8 cellular contexts compared by ENCODE assay signal in genomic region chr11:88421530-88421929, GRCh38.
DNase-seq lines count a peak whose midpoint lies in the region; ATAC-seq, FAIRE-seq and TF ChIP-seq lines count a peak whose summit lies in the region.

No MANE protein-coding gene starts in this region.

- no peak overlapping the region for H3K27ac Mint-ChIP-seq in glutamatergic neuron (ENCODE audit: unreplicated experiment)

- intact Hi-C loops in PC-3 (cut with micrococcal nuclease) = no loop called here

- no peak overlapping the region for H3K4ac ChIP-seq in H1 (replicated peaks; ENCODE audit: insufficient read length, low read depth, low read length)

- no peaks in the 10 kb centered on the region for H4K20me1 ChIP-seq in PC-3 (ENCODE audit: low read length)
- peaks cover 0 to 1% of the 10 kb centered on the region in 2 experiments for H4K20me1 ChIP-seq in H1 (replicated peaks in 1 of 2; ENCODE audit: control insufficient read depth in 1 of 2, insufficient read depth in 2 of 2, low read length in 2 of 2)

- H3K9me2 ChIP-seq in PC-3 (replicated peaks; ENCODE audit: low read length) = no peaks in the 10 kb centered on the region

- no peak overlapping the region; the same call in 1 of the 2 replicates for H3K18ac ChIP-seq in H1 (ENCODE audit: extremely low read depth, low read length)

- no peak overlapping the region for H2BK5ac ChIP-seq in H1 (ENCODE audit: low read depth, low read length)

- H3K27ac ChIP-seq in PC-3 (ENCODE audit: low read length) = peak overlapping the region; percentile 73
- H3K27ac ChIP-seq in H1 (ENCODE audit: low read depth, low read length) = no peak overlapping the region

- H3K27me3 Mint-ChIP-seq in glutamatergic neuron (ENCODE audit: unreplicated experiment) = no peaks in the 10 kb centered on the region

- H2AFZ ChIP-seq in PC-3 (ENCODE audit: low read length) (no peak overlapping the region), H1 (ENCODE audit: low read length) (no peak overlapping the region)

- H3K14ac ChIP-seq in H1 (ENCODE audit: insufficient read length) = no peak overlapping the region

- no peak overlapping the region for H2BK15ac ChIP-seq in H1 (ENCODE audit: low read length)

- TF ChIP-seq RAD21 in H1 (IDR thresholded peaks at IDR 0.05 in 1 of 2, conservative IDR thresholded peaks at IDR 0.05 in 1 of 2; ENCODE audit: low read depth in 2 of 2, low read length in 2 of 2) = no peak

- TF ChIP-seq EP300 in H1 (IDR thresholded peaks at IDR 0.05; ENCODE audit: borderline replicate concordance in 1 of 2, low read depth in 2 of 2, low read length in 2 of 2) = no peak

- TF ChIP-seq POLR2A in H1 (IDR thresholded peaks at IDR 0.05; ENCODE audit: control extremely low read depth in 1 of 2, low read depth in 2 of 2, low read length in 2 of 2) = no peak

- peaks cover 49% of the 10 kb centered on the region for H3K4me1 ChIP-seq in PC-3 (ENCODE audit: insufficient read depth, low read length)
- peaks cover 0 to 7% (median 1%) of the 10 kb centered on the region in 4 experiments; a peak in 3 of 7 replicates for H3K4me1 ChIP-seq in H1 (replicated peaks in 1 of 4; ENCODE audit: control insufficient read depth in 3 of 4, insufficient read depth in 4 of 4, low read length in 3 of 4)

- peaks cover 1% of the 10 kb centered on the region for H3K4me1 Mint-ChIP-seq in glutamatergic neuron (ENCODE audit: low read depth, unreplicated experiment)

- no peak overlapping the region for H3K23ac ChIP-seq in H1 (ENCODE audit: insufficient read length)

- no peak overlapping the region for H4K5ac ChIP-seq in H1 (ENCODE audit: insufficient read length, low read depth, low read length)

- no peaks in the 10 kb centered on the region; the same call in 1 of the 2 replicates for H3K23me2 ChIP-seq in H1 (ENCODE audit: low read depth, low read length)

- H3K4me3 ChIP-seq in PC-3 (ENCODE audit: low read length) (no peak overlapping the region), H1 (ENCODE audit: extremely low read depth in 1 of 4, insufficient read depth in 2 of 4, low read depth in 3 of 4, low read length in 4 of 4) (no peak overlapping the region), skeletal muscle cell (ENCODE audit: low read depth, low read length) (no peak overlapping the region)

- peak; percentile 84 for ATAC-seq in GM18858 (IDR thresholded peaks at IDR 0.05; ENCODE audit: unreplicated experiment)
- ATAC-seq in HG02588 (IDR thresholded peaks at IDR 0.05; ENCODE audit: unreplicated experiment) = peak; percentile 89
- peak; percentile 33; the same call in 1 of the 2 replicates for ATAC-seq in PC-3

- H4K8ac ChIP-seq in H1 (ENCODE audit: extremely low read depth, insufficient read depth, low read length) = no peak overlapping the region

- no peaks in the 10 kb centered on the region; the same call in 1 of the 2 replicates for H3K79me1 ChIP-seq in H1 (ENCODE audit: low read depth, low read length)

- no peaks in the 10 kb centered on the region for H3K27me3 ChIP-seq in PC-3 (ENCODE audit: low read length)
- H3K27me3 ChIP-seq in H1 (replicated peaks in 1 of 4; ENCODE audit: control insufficient read depth in 3 of 4, extremely low read depth in 1 of 4, insufficient read depth in 3 of 4, low read length in 3 of 4) = no peaks in the 10 kb centered on the region

- WGBS in H1 (ENCODE audit: extremely low coverage in 1 of 2, insufficient coverage in 1 of 2, insufficient read length in 1 of 2, insufficient replicate concordance in 2 of 2, low coverage in 1 of 2, low lambda C conversion rate in 2 of 2, missing lambda C conversion rate in 1 of 2), 2 experiments = 37% methylated on average over 1 of the region's 1 CpG; no CpG with 5 or more reads in 1 of the 2 experiments

- POLR2A ChIA-PET in PC-3 (lab: Charles Lee; ENCODE audit: unreplicated experiment) (no interaction called here), H1 (lab: Charles Lee; ENCODE audit: partially characterized antibody) (interaction anchor here (0.6 kb wide), 1 partner anchor 91 kb away, joined by 4 read pairs; no protein-coding TSS in a partner anchor)

- H4K91ac ChIP-seq in H1 (replicated peaks; ENCODE audit: insufficient read length, low read length) = no peak overlapping the region

- no peak overlapping the region for H2BK12ac ChIP-seq in H1 (ENCODE audit: low read depth, low read length)

- H3K4me2 ChIP-seq in PC-3 (ENCODE audit: low read length) = peak overlapping the region; percentile 38
- H3K4me2 ChIP-seq in H1 (ENCODE audit: insufficient read depth in 1 of 2, low read depth in 2 of 2, low read length in 2 of 2) = no peak overlapping the region

- H3K36me3 ChIP-seq in PC-3 (ENCODE audit: low read depth, low read length) (no peaks in the 10 kb centered on the region), H1 (ENCODE audit: control insufficient read depth in 2 of 4, insufficient read depth in 4 of 4, low read length in 3 of 4) (no peaks in the 10 kb centered on the region)

- H3K9me3 ChIP-seq in PC-3 (ENCODE audit: low read length) (no peaks in the 10 kb centered on the region), H1 (ENCODE audit: insufficient read depth in 2 of 2, low read depth in 1 of 2, low read length in 1 of 2) (0 out of 4 replicates have a peak, but pooled peaks cover 0 to 2% of the 10 kb centered on the region in 2 experiments)

- TF ChIP-seq CTCF in PC-3 (conservative IDR thresholded peaks at IDR 0.05; ENCODE audit: low read depth, low read length) = no peak
- no peak for TF ChIP-seq CTCF in H1 (IDR thresholded peaks at IDR 0.05; ENCODE audit: control extremely low read depth in 1 of 3, insufficient read depth in 1 of 3, low read depth in 1 of 3, low read length in 3 of 3)
- no peak for TF ChIP-seq CTCF in glutamatergic neuron (IDR thresholded peaks at IDR 0.05; ENCODE audit: partially characterized antibody, unreplicated experiment)

- H3K56ac ChIP-seq in H1 (replicated peaks; ENCODE audit: insufficient read length, low read depth, low read length) = no peak overlapping the region

- no TSS peak for BruUV-seq in PC-3 (replicated peaks; lab: Mats Ljungman, UMichigan)

- H3K4me3 Mint-ChIP-seq in glutamatergic neuron (ENCODE audit: unreplicated experiment) = no peak overlapping the region

- peaks cover 11% of the 10 kb centered on the region for H3F3A ChIP-seq in PC-3 (ENCODE audit: low read length, unreplicated experiment)

- no peak overlapping the region for H3K9ac ChIP-seq in PC-3 (ENCODE audit: low read length)
- H3K9ac ChIP-seq in H1 (replicated peaks in 1 of 4; ENCODE audit: extremely low read depth in 1 of 4, low read depth in 3 of 4, low read length in 3 of 4) = no peak overlapping the region

- H3K79me2 ChIP-seq in PC-3 (ENCODE audit: low read length) (no peaks in the 10 kb centered on the region), H1 (ENCODE audit: control insufficient read depth in 1 of 2, insufficient read depth in 2 of 2, low read length in 2 of 2) (no peaks in the 10 kb centered on the region)

- H3K9me3 Mint-ChIP-seq in glutamatergic neuron (ENCODE audit: unreplicated experiment) = no peaks in the 10 kb centered on the region

- H2AK5ac ChIP-seq in H1 (ENCODE audit: low read depth, low read length) = no peak overlapping the region

- H2BK20ac ChIP-seq in H1 (ENCODE audit: low read length) = no peak overlapping the region

- H3K36me3 Mint-ChIP-seq in glutamatergic neuron (ENCODE audit: unreplicated experiment) = no peaks in the 10 kb centered on the region

- DNase-seq in PC-3 (peak; percentile 73), H1 (ENCODE audit: low read depth in 1 of 2, low spot score in 2 of 2) (no peak), skeletal muscle cell (ENCODE audit: low read depth) (peak; percentile 57), glutamatergic neuron (no peak), NCI-H2171 (lab: John Stamatoyannopoulos, UW) (no peak), NCI-H146 (lab: John Stamatoyannopoulos, UW) (no peak)

- CTCF ChIA-PET in PC-3 (lab: Charles Lee) (no interaction called here), H1 (lab: Charles Lee; ENCODE audit: partially characterized antibody) (no interaction called here)

- no peak for FAIRE-seq in H1 (lab: Jason Lieb, UNC)

- no peak overlapping the region for H2BK120ac ChIP-seq in H1 (replicated peaks; ENCODE audit: low read depth, low read length)

TF ChIP-seq in H1, 55 proteins besides CTCF, POLR2A, EP300 and RAD21:
- TF ChIP-seq KDM1A (IDR thresholded peaks at IDR 0.05; ENCODE audit: borderline replicate concordance, low read length) = no peak
- TF ChIP-seq MAX (IDR thresholded peaks at IDR 0.05) = no peak
- TF ChIP-seq ASH2L (IDR thresholded peaks at IDR 0.05; ENCODE audit: low read length) = no peak
- TF ChIP-seq NANOG (IDR thresholded peaks at IDR 0.05; ENCODE audit: insufficient read depth, low read depth, low read length, poor library complexity, severe bottlenecking) = no peak
- TF ChIP-seq EGR1 (IDR thresholded peaks at IDR 0.05; ENCODE audit: borderline replicate concordance, low read depth, low read length) = 0 out of 2 replicates have a peak, but pooled peaks have one; percentile 23
- TF ChIP-seq SP4 (IDR thresholded peaks at IDR 0.05; ENCODE audit: low read length) = no peak
- TF ChIP-seq TCF12 (IDR thresholded peaks at IDR 0.05; ENCODE audit: low read depth, low read length) = no peak
- TF ChIP-seq GABPA (IDR thresholded peaks at IDR 0.05; ENCODE audit: borderline replicate concordance, insufficient read depth, low read length) = no peak
- TF ChIP-seq POU5F1 (IDR thresholded peaks at IDR 0.05; ENCODE audit: low read depth, low read length) = no peak
- no peak for TF ChIP-seq CEBPB (IDR thresholded peaks at IDR 0.05; ENCODE audit: low read depth, low read length)
- no peak for TF ChIP-seq HDAC6 (IDR thresholded peaks at IDR 0.05; ENCODE audit: low read depth, low read length)
- no peak for TF ChIP-seq USF2 (IDR thresholded peaks at IDR 0.05; ENCODE audit: low read length)
- TF ChIP-seq ZNF274 (IDR thresholded peaks at IDR 0.05; ENCODE audit: borderline replicate concordance, extremely low read depth, low read length) = no peak
- TF ChIP-seq CHD2 (IDR thresholded peaks at IDR 0.05; ENCODE audit: low read length) = no peak
- peak; percentile 44; the same call in 1 of the 2 replicates for TF ChIP-seq MAFK (IDR thresholded peaks at IDR 0.05; ENCODE audit: low read depth, low read length)

Comparison
In these comparisons a context has a peak if more than half of its experiments do, and no peak if none do; other contexts are left out.
1. ATAC-seq: peak in every context shown above with its lines; median percentile 89 in HG02588; 84 in GM18858; 33 in PC-3.
2. DNase-seq: peak in PC-3 (single experiment) and skeletal muscle cell (single experiment); none in H1 (0 of 2), glutamatergic neuron (single experiment), NCI-H2171 (single experiment) and NCI-H146 (single experiment).